Comparison of ENCODE assay signal across 8 cellular contexts in genomic region chr3:30606301-30607031, GRCh38. TPM values are rescaled to one million over a fixed set of nuclear protein-coding genes. Genes with fewer than 3 reads are reported as not detected.
A peak's percentile ranks its signal among the peaks of the same experiment; 100 is the strongest.
DNase-seq lines count a peak whose midpoint lies in the region; ATAC-seq and TF ChIP-seq lines count a peak whose summit lies in the region.

Gene TGFBR2, plus strand, starts transcription at chr3:30606601. Its CDS starts 283 bp downstream, at chr3:30606884.

- peak within 1 kb of the TSS; percentile 98 for H3K4me3 ChIP-seq in RWPE2 (ENCODE audit: severe bottlenecking)

- peak; percentile 62 for ATAC-seq in CD4-positive, alpha-beta T cell (ENCODE audit: poor library complexity)
- peak; percentile 71 for ATAC-seq in GM19397 (IDR thresholded peaks at IDR 0.05; ENCODE audit: unreplicated experiment)
- peak; percentile 62 for ATAC-seq in HG03565 (IDR thresholded peaks at IDR 0.05; ENCODE audit: unreplicated experiment)
- peak; percentile 89 for ATAC-seq in RWPE2 (ENCODE audit: low read depth)
- peak; percentile 76 for ATAC-seq in activated T-helper 17 cell treated with anti-CD3 and anti-CD28 coated beads, Interleukin-2, amount 50 U/mL, for 72 hours (replicated peaks)
- peak; percentile 92 to 95 for ATAC-seq in natural killer cell treated with Interleukin-12 subunit alpha and Interleukin-12 subunit beta and Interleukin-15 and Interleukin-18, amount 100 ng/mL, for 72 hours

- peaks cover 26% of the 10 kb centered on the region for H3K36me3 ChIP-seq in RWPE2 (ENCODE audit: low read depth)

- TF ChIP-seq CTCF in CD4-positive, alpha-beta T cell (IDR thresholded peaks at IDR 0.05) = no peak
- TF ChIP-seq CTCF in RWPE2 (IDR thresholded peaks at IDR 0.05; ENCODE audit: poor library complexity, severe bottlenecking) = peak; percentile 17

- no peaks in the 10 kb centered on the region for H3K9me3 ChIP-seq in CD4-positive, alpha-beta T cell (ENCODE audit: control insufficient read depth, low read length)
- H3K9me3 ChIP-seq in RWPE2 (ENCODE audit: severe bottlenecking) = no peaks in the 10 kb centered on the region

- peaks cover 61% of the 10 kb centered on the region for H3K36me3 Mint-ChIP-seq in CD4-positive, alpha-beta T cell (ENCODE audit: low read depth)
- H3K36me3 Mint-ChIP-seq in activated T-helper 17 cell treated with anti-CD3 and anti-CD28 coated beads, Interleukin-2, amount 50 U/mL, for 72 hours (ENCODE audit: low read depth) = peaks cover 54% of the 10 kb centered on the region
- no peaks in the 10 kb centered on the region for H3K36me3 Mint-ChIP-seq in natural killer cell treated with Interleukin-12 subunit alpha and Interleukin-12 subunit beta and Interleukin-15 and Interleukin-18, amount 100 ng/mL, for 72 hours

- DNase-seq in CD4-positive, alpha-beta T cell = peak; percentile 61 to 84 (median 77)
- DNase-seq in RWPE2 (ENCODE audit: low spot score) (peak; percentile 98), fibroblast of peridontal ligament (ENCODE audit: extremely low read depth) (peak; percentile 96)
- DNase-seq in natural killer cell treated with Interleukin-12 subunit alpha and Interleukin-12 subunit beta and Interleukin-15 and Interleukin-18, amount 100 ng/mL, for 72 hours (ENCODE audit: low spot score) = peak; percentile 96
- peak; percentile 84 for DNase-seq in stimulated activated naive CD4-positive, alpha-beta T cell treated with Interleukin-2 at 50 U/mL for 16 hours (lab: John Stamatoyannopoulos, UW)

- intact Hi-C loops in CD4-positive, alpha-beta T cell (cut with DNase I, micrococcal nuclease) = loop anchor here (1.0 to 10.0 kb wide), 6 partner anchors 8 to 492 kb away; no protein-coding TSS in a partner anchor

- POLR2A ChIA-PET in CD4-positive, alpha-beta T cell (lab: Charles Lee) = interaction anchor here (0.5 to 8.9 kb wide), 34 partner anchors 8 to 366 kb away, joined by 3 to 176 read pairs (median 5); no protein-coding TSS in a partner anchor

- peak within 1 kb of the TSS; percentile 96 for H3K27ac Mint-ChIP-seq in CD4-positive, alpha-beta T cell
- peak within 1 kb of the TSS; percentile 87 for H3K27ac Mint-ChIP-seq in activated T-helper 17 cell treated with anti-CD3 and anti-CD28 coated beads, Interleukin-2, amount 50 U/mL, for 72 hours
- peak within 1 kb of the TSS; percentile 80 to 88 for H3K27ac Mint-ChIP-seq in natural killer cell treated with Interleukin-12 subunit alpha and Interleukin-12 subunit beta and Interleukin-15 and Interleukin-18, amount 100 ng/mL, for 72 hours

- peak within 1 kb of the TSS; percentile 91 for H3K27ac ChIP-seq in CD4-positive, alpha-beta T cell (ENCODE audit: low read depth, low read length)
- peak within 1 kb of the TSS; percentile 99 for H3K27ac ChIP-seq in RWPE2 (ENCODE audit: poor library complexity, severe bottlenecking)

- no peaks in the 10 kb centered on the region for H3K9me3 Mint-ChIP-seq in CD4-positive, alpha-beta T cell
- H3K9me3 Mint-ChIP-seq in activated T-helper 17 cell treated with anti-CD3 and anti-CD28 coated beads, Interleukin-2, amount 50 U/mL, for 72 hours = no peaks in the 10 kb centered on the region
- H3K9me3 Mint-ChIP-seq in natural killer cell treated with Interleukin-12 subunit alpha and Interleukin-12 subunit beta and Interleukin-15 and Interleukin-18, amount 100 ng/mL, for 72 hours = no peaks in the 10 kb centered on the region

- peak within 1 kb of the TSS; percentile 99 for H3K4me3 Mint-ChIP-seq in CD4-positive, alpha-beta T cell
- H3K4me3 Mint-ChIP-seq in activated T-helper 17 cell treated with anti-CD3 and anti-CD28 coated beads, Interleukin-2, amount 50 U/mL, for 72 hours = peak within 1 kb of the TSS; percentile 85
- H3K4me3 Mint-ChIP-seq in natural killer cell treated with Interleukin-12 subunit alpha and Interleukin-12 subunit beta and Interleukin-15 and Interleukin-18, amount 100 ng/mL, for 72 hours = peak within 1 kb of the TSS; percentile 86

- CTCF ChIA-PET in CD4-positive, alpha-beta T cell (lab: Charles Lee) = interaction anchor here (0.8 to 3.6 kb wide), 7 partner anchors 9 to 287 kb away, joined by 3 to 13 read pairs (median 4); no protein-coding TSS in a partner anchor

- H3K4me1 Mint-ChIP-seq in CD4-positive, alpha-beta T cell (ENCODE audit: low read depth) = peaks cover 63% of the 10 kb centered on the region
- H3K4me1 Mint-ChIP-seq in activated T-helper 17 cell treated with anti-CD3 and anti-CD28 coated beads, Interleukin-2, amount 50 U/mL, for 72 hours = peaks cover 36% of the 10 kb centered on the region
- H3K4me1 Mint-ChIP-seq in natural killer cell treated with Interleukin-12 subunit alpha and Interleukin-12 subunit beta and Interleukin-15 and Interleukin-18, amount 100 ng/mL, for 72 hours (ENCODE audit: low read depth in 2 of 2) = peaks cover 47 to 70% of the 10 kb centered on the region in 2 donors

- no peaks in the 10 kb centered on the region for H3K27me3 ChIP-seq in CD4-positive, alpha-beta T cell (ENCODE audit: control insufficient read depth, insufficient read depth, low read length)
- H3K27me3 ChIP-seq in RWPE2 (ENCODE audit: insufficient read depth, poor library complexity, severe bottlenecking) = no peaks in the 10 kb centered on the region

- H3K27me3 Mint-ChIP-seq in CD4-positive, alpha-beta T cell = no peaks in the 10 kb centered on the region
- no peaks in the 10 kb centered on the region for H3K27me3 Mint-ChIP-seq in activated T-helper 17 cell treated with anti-CD3 and anti-CD28 coated beads, Interleukin-2, amount 50 U/mL, for 72 hours
- no peaks in the 10 kb centered on the region for H3K27me3 Mint-ChIP-seq in natural killer cell treated with Interleukin-12 subunit alpha and Interleukin-12 subunit beta and Interleukin-15 and Interleukin-18, amount 100 ng/mL, for 72 hours

- peaks cover 30% of the 10 kb centered on the region for H3K4me1 ChIP-seq in RWPE2 (ENCODE audit: insufficient read depth, poor library complexity, severe bottlenecking)

RNA-seq across cellular contexts. Expression of gene TGFBR2, which starts in this region (rescaled TPM):
- total RNA-seq in CD4-positive, alpha-beta T cell = 100 to 1,000 TPM; 203 to 205 TPM
- 10 to 100 TPM; 51.2 to 63.2 TPM for total RNA-seq in activated T-helper 17 cell treated with anti-CD3 and anti-CD28 coated beads, Interleukin-2, amount 50 U/mL, for 72 hours
- 10 to 100 TPM; 37.3 to 38.6 TPM for total RNA-seq in natural killer cell treated with Interleukin-12 subunit alpha and Interleukin-12 subunit beta and Interleukin-15 and Interleukin-18, amount 100 ng/mL, for 72 hours

Comparison
In these comparisons a context has a peak if more than half of its experiments do, and no peak if none do; other contexts are left out.
1. Peak in every context shown above with its lines: DNase-seq, ATAC-seq, H3K4me3 ChIP-seq and H3K27ac ChIP-seq.